ENCODE assay signal across 35 cellular contexts in the genomic region with DNA sequence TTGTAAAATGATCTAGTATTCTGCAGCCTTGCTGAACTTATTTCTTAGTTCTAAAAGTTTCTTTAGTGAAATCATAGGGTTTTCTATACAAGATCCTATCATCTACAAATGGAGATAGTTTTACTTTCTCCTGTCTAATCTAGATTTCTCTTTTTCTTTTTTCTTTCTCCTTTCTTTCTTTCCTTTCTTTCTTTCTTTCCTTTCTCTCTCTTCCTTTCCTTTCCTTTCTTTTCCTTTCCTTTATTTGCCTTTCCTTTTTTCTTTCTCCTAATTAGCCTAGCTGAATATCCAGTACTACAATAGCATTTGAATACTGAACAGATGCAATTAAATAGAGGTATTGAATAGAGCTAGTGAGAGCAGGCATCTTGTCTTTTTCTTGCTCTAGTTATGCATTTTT.
"Had no signal": no experiment of that assay in that cellular context is flagged by ENCODE, and none has a peak within 500 bp of the region (broad histone marks: within the 10 kb centered on the region; RNA-seq: fewer than 3 reads in every experiment).

No MANE protein-coding gene starts in this region.

- H3K4me3 ChIP-seq: MG63 had no signal

- H3K36me3 ChIP-seq: MG63 had no signal

- DNase-seq: Kasumi-1, MG63, MM.1S, MV-4-11, NCI-H1048, NCI-H1092, NCI-H1092 treated with DMSO at 0.1 percent for 48 hours, NCI-H1105, NCI-H1105 treated with DMSO at 0.1 percent for 48 hours, NCI-H1417, NCI-H1417 treated with DMSO at 0.1 percent for 48 hours, NCI-H1436, NCI-H1436 treated with DMSO at 0.1 percent for 48 hours, NCI-H146, NCI-H1694, NCI-H1694 treated with DMSO at 0.1 percent for 48 hours, NCI-H187, NCI-H187 treated with DMSO at 0.1 percent for 48 hours, NCI-H1930, NCI-H2029, NCI-H2029 treated with DMSO at 0.1 percent for 48 hours, NCI-H2081, NCI-H2081 treated with DMSO at 0.1 percent for 48 hours, NCI-H2107, NCI-H2171, NCI-H2171 treated with DMSO at 0.1 percent for 48 hours, NCI-H2227 treated with DMSO at 0.1 percent for 48 hours, NCI-H226, NCI-H345, NCI-H446, NCI-H446 treated with DMSO at 0.1 percent for 48 hours, NCI-H510A, NCI-H510A treated with DMSO at 0.1 percent for 48 hours, NCI-H524, NCI-H524 treated with DMSO at 0.1 percent for 48 hours had no signal

- H3K27me3 ChIP-seq: MG63 had no signal
